In the genomic region with DNA sequence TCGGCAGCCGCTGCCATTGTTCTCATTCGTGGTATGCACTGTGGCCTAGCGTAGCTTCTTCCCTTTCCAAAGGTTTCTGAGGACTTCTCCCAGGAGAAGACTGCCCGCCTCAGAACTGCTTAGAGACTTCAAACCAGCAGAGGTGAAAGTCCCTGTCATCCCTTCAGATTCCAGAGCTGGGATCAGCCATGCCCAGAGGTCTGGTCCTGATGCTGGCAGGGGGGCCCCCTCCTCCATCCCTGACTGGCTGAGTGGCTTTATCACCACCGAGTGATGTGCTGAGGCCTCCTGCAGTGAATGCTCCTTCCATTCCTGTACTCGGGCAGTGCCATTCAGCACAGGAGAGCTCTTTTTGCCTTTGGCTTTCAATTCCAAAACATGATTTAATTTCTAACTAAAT, we compare ENCODE assay signal across 4 cellular contexts. TPM values are rescaled to one million over a fixed set of nuclear protein-coding genes. Genes with fewer than 3 reads are reported as not detected.
"Had no signal": no experiment of that assay in that cellular context is flagged by ENCODE, and none has a peak within 500 bp of the region (broad histone marks: within the 10 kb centered on the region; RNA-seq: fewer than 3 reads in every experiment).

No MANE protein-coding gene starts in this region.

RNA-seq across cellular contexts. Expression of a gene that starts 8.1 kb away (rescaled TPM):
- total RNA-seq: LHCN-M2, Peyer's patch, Right ventricle myocardium inferior, SJCRH30 had no signal
